ENCODE assay signal across 30 cellular contexts in genomic region chr9:27470291-27470805, GRCh38. TPM values are rescaled to one million over a fixed set of nuclear protein-coding genes. Genes with fewer than 3 reads are reported as not detected.
DNase-seq lines count a peak whose midpoint lies in the region; ATAC-seq and TF ChIP-seq lines count a peak whose summit lies in the region.
"Had no signal": no experiment of that assay in that cellular context is flagged by ENCODE, and none has a peak within 500 bp of the region (broad histone marks: within the 10 kb centered on the region; RNA-seq: fewer than 3 reads in every experiment).

No MANE protein-coding gene starts in this region.

- no peak overlapping the region for H3K56ac ChIP-seq in H9 (ENCODE audit: insufficient read length, low read depth, low read length)

- H3K4me3 Mint-ChIP-seq in H9 (no peak overlapping the region; a peak in 1 of 5 replicates), WTC11 (no peak overlapping the region), nephron (peak overlapping the region in 1 of 3 experiments; percentile 2)
- H3K4me3 Mint-ChIP-seq: activated T-cell treated with anti-CD3 and anti-CD28 coated beads, Interleukin-2, amount 50 U/mL, for 24 hours; CD8-positive, alpha-beta T cell had no signal

- no peaks in the 10 kb centered on the region for H3K9me3 ChIP-seq in H9 (ENCODE audit: control insufficient read depth, low read depth, low read length)
- H3K9me3 ChIP-seq: lower lobe of right lung, MG63, right lobe of liver had no signal

- no peak overlapping the region for H3K14ac ChIP-seq in H9 (ENCODE audit: insufficient read depth, low read length)

- peak; percentile 54 for ATAC-seq in WTC11
- ATAC-seq: activated CD4-positive, CD25-positive, alpha-beta regulatory T cell treated with anti-CD3 and anti-CD28 coated beads, Interleukin-2, amount 50 U/mL, for 24 hours; CD8-positive, alpha-beta T cell; foreskin keratinocyte; K562; lower lobe of right lung; right lobe of liver; Right ventricle myocardium inferior had no signal

- no peak overlapping the region for H4K8ac ChIP-seq in H9 (replicated peaks; ENCODE audit: insufficient read length, low read depth, low read length)

- no peak overlapping the region for H2AFZ ChIP-seq in H9 (ENCODE audit: low read length)

- POLR2A ChIA-PET in WTC11 (lab: Charles Lee) = interaction anchor here (0.8 kb wide), 1 partner anchor 37 kb away, joined by 3 read pairs; no protein-coding TSS in a partner anchor

- no peaks in the 10 kb centered on the region; a peak in 3 of 7 replicates for H3K36me3 Mint-ChIP-seq in H9 (ENCODE audit: insufficient read depth in 1 of 3, low read depth in 3 of 3)
- H3K36me3 Mint-ChIP-seq in WTC11 = 0 out of 2 replicates have a peak, but pooled peaks cover 4% of the 10 kb centered on the region
- H3K36me3 Mint-ChIP-seq in nephron (ENCODE audit: low read depth) = peaks cover 14% of the 10 kb centered on the region
- H3K36me3 Mint-ChIP-seq: CD8-positive, alpha-beta T cell had no signal

- no peak overlapping the region for H2BK5ac ChIP-seq in H9 (ENCODE audit: insufficient read length, low read length)

- H3K27ac ChIP-seq in H9 (ENCODE audit: insufficient read length, low read depth, low read length) (no peak overlapping the region), temporal lobe (ENCODE audit: low read depth, low read length) (peak overlapping the region; percentile 25)
- H3K27ac ChIP-seq: foreskin keratinocyte, right lobe of liver had no signal

- no peaks in the 10 kb centered on the region for H3K27me3 Mint-ChIP-seq in H9 (ENCODE audit: low read depth)
- H3K27me3 Mint-ChIP-seq in WTC11 (ENCODE audit: low read depth) = no peaks in the 10 kb centered on the region
- no peaks in the 10 kb centered on the region for H3K27me3 Mint-ChIP-seq in nephron (ENCODE audit: low read depth)
- H3K27me3 Mint-ChIP-seq: activated T-cell treated with anti-CD3 and anti-CD28 coated beads, Interleukin-2, amount 50 U/mL, for 24 hours had no signal

- TF ChIP-seq CTCF in H9 (conservative IDR thresholded peaks at IDR 0.05) (no peak), WTC11 (IDR thresholded peaks at IDR 0.05) (no peak), nephron (IDR thresholded peaks at IDR 0.05; ENCODE audit: unreplicated experiment in 3 of 3) (no peak)

- H3K9me3 Mint-ChIP-seq in H9 (no peaks in the 10 kb centered on the region), WTC11 (no peaks in the 10 kb centered on the region), nephron (no peaks in the 10 kb centered on the region)
- H3K9me3 Mint-ChIP-seq: activated T-cell treated with anti-CD3 and anti-CD28 coated beads, Interleukin-2, amount 50 U/mL, for 24 hours; CD8-positive, alpha-beta T cell had no signal

- no peak overlapping the region for H2BK20ac ChIP-seq in H9 (ENCODE audit: low read depth, low read length, poor library complexity, severe bottlenecking)

- no peak overlapping the region for H2BK15ac ChIP-seq in H9 (ENCODE audit: low read depth, low read length)

- H3K9ac ChIP-seq in H9 (ENCODE audit: extremely low read depth, insufficient read length, low read length) = no peak overlapping the region

- H3K4me1 Mint-ChIP-seq in H9 (peaks cover 32 to 38% of the 10 kb centered on the region in 2 experiments), WTC11 (peaks cover 50% of the 10 kb centered on the region), nephron (peaks cover 44% of the 10 kb centered on the region)

- H3K4me2 ChIP-seq in H9 (ENCODE audit: insufficient read depth, insufficient read length, low read length) = no peak overlapping the region

- H4K20me1 ChIP-seq in H9 (ENCODE audit: control insufficient read depth, insufficient read depth, insufficient read length) = no peaks in the 10 kb centered on the region

- H2AK5ac ChIP-seq in H9 (ENCODE audit: insufficient read length, low read length) = no peak overlapping the region

- H3K23ac ChIP-seq in H9 (ENCODE audit: insufficient read length, low read depth, low read length) = no peak overlapping the region

- no peak overlapping the region for H3K18ac ChIP-seq in H9 (ENCODE audit: insufficient read length, low read depth, low read length)

- no peaks in the 10 kb centered on the region for H3K79me1 ChIP-seq in H9 (ENCODE audit: insufficient read depth, low read depth, low read length, poor library complexity, severe bottlenecking)

- no peak overlapping the region for H4K5ac ChIP-seq in H9 (ENCODE audit: insufficient read length, low read depth, low read length)

- no peak overlapping the region for H4K91ac ChIP-seq in H9 (ENCODE audit: insufficient read length, low read depth, low read length)

- H3K4me1 ChIP-seq in H9 (ENCODE audit: insufficient read depth, low read length) = peaks cover 4% of the 10 kb centered on the region
- H3K4me1 ChIP-seq: right lobe of liver had no signal

- H2BK12ac ChIP-seq in H9 (ENCODE audit: insufficient read length, low read depth, low read length) = no peak overlapping the region

- CTCF ChIA-PET in WTC11 (lab: Charles Lee) = interaction anchor here (0.7 to 1.0 kb wide), 2 partner anchors 137 to 314 kb away, joined by 4 to 9 read pairs; no protein-coding TSS in a partner anchor

- H3T11ph ChIP-seq in H9 (ENCODE audit: low read length) = no peak overlapping the region

- TF ChIP-seq POLR2A in erythroblast (IDR thresholded peaks at IDR 0.05; ENCODE audit: low read length) = no peak

- no CpG with 5 or more reads among the region's 6 CpGs for WGBS in H9 (ENCODE audit: extremely low coverage, insufficient read length, low lambda C conversion rate)

- H3K79me2 ChIP-seq in H9 (ENCODE audit: insufficient read depth, low read length) = peaks cover 2% of the 10 kb centered on the region; the same call in 1 of the 2 replicates

- DNase-seq in H9 = no peak
- DNase-seq in WTC11 (ENCODE audit: low spot score) = no peak
- DNase-seq in NCI-H1930 (lab: John Stamatoyannopoulos, UW) = no peak
- no peak for DNase-seq in H4 (ENCODE audit: low spot score)
- no peak for DNase-seq in activated effector memory CD4-positive, alpha-beta T cell treated with Interleukin-2 at 50 U/mL for 16 hours
- no peak for DNase-seq in erythroblast (lab: John Stamatoyannopoulos, UW)
- DNase-seq: activated CD8-positive, alpha-beta memory T cell treated with anti-CD3 and anti-CD28 coated beads for 24 hours; activated naive CD4-positive, alpha-beta T cell treated with Interleukin-2 at 50 U/mL for 16 hours; activated T-cell treated with anti-CD3 and anti-CD28 coated beads, Interleukin-2, amount 50 U/mL, for 24 hours; anterior cingulate cortex; CD8-positive, alpha-beta T cell; central memory CD4-positive, alpha-beta T cell; foreskin keratinocyte; GF-D8; lower lobe of right lung; MG63; NCI-H146; NCI-H2171 treated with DMSO at 0.1 percent for 48 hours; NCI-H774; OCI-M1; right lobe of liver; T-helper 9 cell had no signal

- no peaks in the 10 kb centered on the region for H3K23me2 ChIP-seq in H9 (ENCODE audit: insufficient read length, low read depth, low read length, poor library complexity, severe bottlenecking)

- no peaks in the 10 kb centered on the region for H3K27me3 ChIP-seq in H9 (ENCODE audit: insufficient read depth, low read length)
- H3K27me3 ChIP-seq: foreskin keratinocyte, MG63, right lobe of liver had no signal

- H3K4ac ChIP-seq in H9 (ENCODE audit: low read depth, low read length) = no peak overlapping the region

- H2BK120ac ChIP-seq in H9 (ENCODE audit: low read depth, low read length, poor library complexity, severe bottlenecking) = no peak overlapping the region

- H3K27ac Mint-ChIP-seq in H9 (peak overlapping the region; percentile 68 to 77 (median 75); a peak in 6 of 7 replicates), WTC11 (peak overlapping the region; percentile 6; the same call in 1 of the 2 replicates), nephron (peak overlapping the region; percentile 12 to 74 (median 50))
- H3K27ac Mint-ChIP-seq: activated T-cell treated with anti-CD3 and anti-CD28 coated beads, Interleukin-2, amount 50 U/mL, for 24 hours; CD8-positive, alpha-beta T cell had no signal

TF ChIP-seq in WTC11, 78 proteins besides CTCF, POLR2A, EP300 and RAD21 (continues in another document):
- TF ChIP-seq FOXP4 (CRISPR knock-in tag; IDR thresholded peaks at IDR 0.05) (no peak), ELF4 (CRISPR knock-in tag; IDR thresholded peaks at IDR 0.05; ENCODE audit: low read depth) (no peak), MAX (CRISPR knock-in tag; IDR thresholded peaks at IDR 0.05) (no peak), GRHL2 (CRISPR knock-in tag; IDR thresholded peaks at IDR 0.05; ENCODE audit: insufficient replicate concordance, severe bottlenecking) (no peak)

RNA-seq across cellular contexts. Expression of gene IFNK, which starts 53.7 kb away (rescaled TPM):
- total RNA-seq in H9 (2021) = not detected in 2 replicates
- total RNA-seq in WTC11 (2021) = not detected in 3 replicates
- not detected for total RNA-seq in temporal lobe
- total RNA-seq in H4 (2014; rRNA removed; shearing (Covaris generic)) = not detected in 2 replicates
- total RNA-seq: CD8-positive, alpha-beta T cell; dermis microvascular lymphatic vessel endothelial cell; epithelial cell of proximal tubule; K562; lower lobe of right lung; right lobe of liver; Right ventricle myocardium inferior; subcutaneous adipose tissue had no signal

RNA-seq across cellular contexts. Expression of gene MOB3B, which starts 59.3 kb away (rescaled TPM):
- total RNA-seq in H9 (2021) = 9.8 and 10.6 TPM in 2 replicates
- total RNA-seq in WTC11 (2021) = 18.9 to 25.1 TPM (median 20.9 TPM) in 3 replicates
- 7.6 TPM for total RNA-seq in temporal lobe
- total RNA-seq in H4 (2014; rRNA removed; shearing (Covaris generic)) = 0.10 and 0.39 TPM in 2 replicates

Comparison
In these comparisons a context has a peak if more than half of its experiments do, and no peak if none do; other contexts are left out.
1. H3K27ac Mint-ChIP-seq: peak in every context shown above with its lines; median percentile 75 in H9; 50 in nephron; 6 in WTC11.